ENCODE assay signal across 1 cellular context in genomic region chr1:151942882-151943281, GRCh38.
TF ChIP-seq lines count a peak whose summit lies in the region.

No MANE protein-coding gene starts in this region.

TF ChIP-seq in WTC11, 78 proteins besides CTCF, POLR2A, EP300 and RAD21 (continued from another document):
- TF ChIP-seq ZMAT4 (CRISPR knock-in tag; IDR thresholded peaks at IDR 0.05) = no peak
TF ChIP-seq in WTC11: peak in this region for 0.
